Comparison of ENCODE assay signal across 8 cellular contexts in genomic region chr18:11909081-11909410, GRCh38. TPM values are rescaled to one million over a fixed set of nuclear protein-coding genes. Genes with fewer than 3 reads are reported as not detected.
DNase-seq lines count a peak whose midpoint lies in the region; ATAC-seq, FAIRE-seq and TF ChIP-seq lines count a peak whose summit lies in the region.

No MANE protein-coding gene starts in this region.

- TF ChIP-seq CTCF in IMR-90 (conservative IDR thresholded peaks at IDR 0.05; ENCODE audit: low read depth, low read length) (no peak), bronchial epithelial cell (IDR thresholded peaks at IDR 0.05; ENCODE audit: insufficient read depth, low read length, severe bottlenecking) (no peak), mucosa of descending colon (IDR thresholded peaks at IDR 0.05) (no peak)

- H2AK5ac ChIP-seq in IMR-90 (ENCODE audit: low read depth, low read length): no peak overlapping the region

- H3K14ac ChIP-seq in IMR-90 (replicated peaks; ENCODE audit: low read depth, low read length): no peak overlapping the region

- in situ Hi-C loops in IMR-90 (cut with MboI; ENCODE audit: low sequenced_read_pairs): no loop called here

- peaks cover 10% of the 10 kb centered on the region for H3K36me3 ChIP-seq in CD4-positive, CD25-positive, alpha-beta regulatory T cell (ENCODE audit: control insufficient read depth, insufficient read depth, low read length)
- H3K36me3 ChIP-seq in IMR-90 (ENCODE audit: control insufficient read depth, insufficient read depth, low read length) (peaks cover 3% of the 10 kb centered on the region; the same call in 1 of the 2 replicates), bronchial epithelial cell (ENCODE audit: control insufficient read depth, insufficient read depth, low read length) (peaks cover 2% of the 10 kb centered on the region), mucosa of descending colon (ENCODE audit: low read depth) (no peaks in the 10 kb centered on the region)

- no peaks in the 10 kb centered on the region for H3K9me3 ChIP-seq in CD4-positive, CD25-positive, alpha-beta regulatory T cell (ENCODE audit: control insufficient read depth in 2 of 2, low read length in 2 of 2)
- no peaks in the 10 kb centered on the region for H3K9me3 ChIP-seq in IMR-90 (ENCODE audit: control insufficient read depth, insufficient read depth, low read length)
- no peaks in the 10 kb centered on the region for H3K9me3 ChIP-seq in mucosa of descending colon

- CTCF ChIA-PET in IMR-90 (lab: Yijun Ruan, JAX): no interaction called here

- no peak overlapping the region for H2BK15ac ChIP-seq in IMR-90 (ENCODE audit: low read depth, low read length)

- peak in 1 of 3 donors; percentile 52 for DNase-seq in CD4-positive, CD25-positive, alpha-beta regulatory T cell
- peak; percentile 12 for DNase-seq in IMR-90
- no peak for DNase-seq in bronchial epithelial cell (ENCODE audit: low read depth)
- peak in 1 of 3 donors; percentile 53 for DNase-seq in mucosa of descending colon
- no peak for DNase-seq in KG1 (lab: John Stamatoyannopoulos, UW)

- H2AK9ac ChIP-seq in IMR-90 (replicated peaks; ENCODE audit: low read depth, low read length, poor library complexity): no peak overlapping the region

- no peak overlapping the region for H2BK120ac ChIP-seq in IMR-90 (ENCODE audit: low read depth, low read length)

- H3K23ac ChIP-seq in IMR-90 (ENCODE audit: low read depth, low read length): no peak overlapping the region

- no peaks in the 10 kb centered on the region for H3K9me3 Mint-ChIP-seq in CD4-positive, CD25-positive, alpha-beta regulatory T cell

- peaks cover 4% of the 10 kb centered on the region for H3K36me3 Mint-ChIP-seq in CD4-positive, CD25-positive, alpha-beta regulatory T cell

- H3K9ac ChIP-seq in IMR-90 (ENCODE audit: low read depth, low read length): peak overlapping the region; percentile 77

- peak overlapping the region; percentile 69 for H2BK5ac ChIP-seq in IMR-90 (ENCODE audit: low read depth, low read length, poor library complexity, severe bottlenecking)

- no peak for TF ChIP-seq RAD21 in IMR-90 (IDR thresholded peaks at IDR 0.05; ENCODE audit: low read length)

- H3K4ac ChIP-seq in IMR-90 (ENCODE audit: low read depth, low read length): no peak overlapping the region

- H3K27ac Mint-ChIP-seq in CD4-positive, CD25-positive, alpha-beta regulatory T cell: peak overlapping the region; percentile 91 to 95 (median 91)

- WGBS in IMR-90 (ENCODE audit: extremely low coverage in 2 of 2, insufficient read length in 1 of 2), 2 experiments: no CpG with 5 or more reads among the region's 8 CpGs

- BruUV-seq in IMR-90 (replicated peaks; lab: Mats Ljungman, UMichigan): no TSS peak

- H3K27me3 Mint-ChIP-seq in CD4-positive, CD25-positive, alpha-beta regulatory T cell: no peaks in the 10 kb centered on the region

- H3K4me3 Mint-ChIP-seq in CD4-positive, CD25-positive, alpha-beta regulatory T cell: peak overlapping the region; percentile 90 to 98 (median 94)

- H3K56ac ChIP-seq in IMR-90 (ENCODE audit: extremely low read depth, insufficient read depth, low read length): no peak overlapping the region

- H3K79me1 ChIP-seq in IMR-90 (ENCODE audit: low read depth in 1 of 2, low read length in 2 of 2): peaks cover 10 to 20% of the 10 kb centered on the region in 2 experiments; a peak in 3 of 4 replicates

- no peak for ATAC-seq in CD4-positive, CD25-positive, alpha-beta regulatory T cell (ENCODE audit: low read depth in 2 of 2)
- ATAC-seq in IMR-90 (ENCODE audit: low read depth) (no peak), mucosa of descending colon (no peak), HG02642 (IDR thresholded peaks at IDR 0.05; ENCODE audit: poor library complexity, unreplicated experiment) (no peak), HG03342 (IDR thresholded peaks at IDR 0.05; ENCODE audit: unreplicated experiment) (no peak), GM18519 (IDR thresholded peaks at IDR 0.05; ENCODE audit: low FRiP score, unreplicated experiment) (no peak)

- H4K8ac ChIP-seq in IMR-90 (ENCODE audit: low read depth in 2 of 2, low read length in 2 of 2): peak overlapping the region in 1 of 2 experiments; percentile 91; a peak in 2 of 4 replicates

- intact Hi-C loops in IMR-90 (cut with micrococcal nuclease) (loop anchor here (2.0 kb wide), 2 partner anchors 58 to 176 kb away; partner anchors contain the start of gene CHMP1B), mucosa of descending colon (cut with DNase I, micrococcal nuclease) (loop anchor here (10.0 kb wide), 1 partner anchor 54 kb away; the partner anchor contains the start of gene CHMP1B (in 2 of the 2))

- no peak overlapping the region for H4K91ac ChIP-seq in IMR-90 (ENCODE audit: insufficient read depth, low read depth, low read length)

- H4K20me1 ChIP-seq in IMR-90 (ENCODE audit: insufficient read depth, low read length): no peaks in the 10 kb centered on the region

- FAIRE-seq in bronchial epithelial cell (lab: Jason Lieb, UNC): no peak

- H4K5ac ChIP-seq in IMR-90 (ENCODE audit: low read depth, low read length): no peak overlapping the region

- H3K18ac ChIP-seq in IMR-90 (ENCODE audit: low read depth, low read length): no peak overlapping the region

- H3K4me1 ChIP-seq in CD4-positive, CD25-positive, alpha-beta regulatory T cell (ENCODE audit: control insufficient read depth, insufficient read depth, low read length, poor library complexity, severe bottlenecking): peaks cover 20% of the 10 kb centered on the region
- H3K4me1 ChIP-seq in IMR-90 (ENCODE audit: control insufficient read depth, insufficient read depth, low read length): peaks cover 6% of the 10 kb centered on the region
- peaks cover 7% of the 10 kb centered on the region for H3K4me1 ChIP-seq in mucosa of descending colon (ENCODE audit: low read depth)

- TF ChIP-seq POLR2A in IMR-90 (IDR thresholded peaks at IDR 0.05; ENCODE audit: low read depth, low read length): no peak

- peak overlapping the region; percentile 78 for H3K4me3 ChIP-seq in CD4-positive, CD25-positive, alpha-beta regulatory T cell (ENCODE audit: low read depth, low read length)
- peak overlapping the region; percentile 86 for H3K4me3 ChIP-seq in IMR-90 (ENCODE audit: insufficient read depth, low read depth, low read length)
- H3K4me3 ChIP-seq in bronchial epithelial cell (ENCODE audit: low read depth, low read length): peak overlapping the region; percentile 61
- peak overlapping the region; percentile 64 for H3K4me3 ChIP-seq in mucosa of descending colon

- H3K4me2 ChIP-seq in IMR-90 (ENCODE audit: low read depth, low read length): peak overlapping the region; percentile 32

- no peak overlapping the region for H2BK20ac ChIP-seq in IMR-90 (ENCODE audit: low read depth, low read length)

- dilution Hi-C loops in IMR-90 (cut with HindIII; ENCODE audit: low sequenced_read_pairs, unreplicated experiment): no loop called here

- H3K27me3 ChIP-seq in CD4-positive, CD25-positive, alpha-beta regulatory T cell (ENCODE audit: control insufficient read depth, insufficient read depth, low read length): no peaks in the 10 kb centered on the region
- H3K27me3 ChIP-seq in IMR-90 (ENCODE audit: control insufficient read depth, insufficient read depth, low read length) (no peaks in the 10 kb centered on the region), bronchial epithelial cell (ENCODE audit: control insufficient read depth, insufficient read depth, low read length) (no peaks in the 10 kb centered on the region)

- POLR2A ChIA-PET in IMR-90 (lab: Charles Lee; ENCODE audit: unreplicated experiment): no interaction called here

- peaks cover 11 to 34% (median 21%) of the 10 kb centered on the region in 4 donors for H3K4me1 Mint-ChIP-seq in CD4-positive, CD25-positive, alpha-beta regulatory T cell

- peak overlapping the region; percentile 92 for H3K27ac ChIP-seq in CD4-positive, CD25-positive, alpha-beta regulatory T cell (ENCODE audit: insufficient read depth, low read length, poor library complexity, severe bottlenecking)
- H3K27ac ChIP-seq in IMR-90 (ENCODE audit: insufficient read depth, low read length): peak overlapping the region; percentile 75

- peaks cover 12% of the 10 kb centered on the region for H3K9me1 ChIP-seq in IMR-90 (ENCODE audit: insufficient read depth, low read length)

- H2AFZ ChIP-seq in IMR-90 (replicated peaks; ENCODE audit: low read length, poor library complexity): peak overlapping the region; percentile 96

TF ChIP-seq in IMR-90, 13 proteins besides CTCF, POLR2A, EP300 and RAD21:
- TF ChIP-seq NFE2L2 (IDR thresholded peaks at IDR 0.05; ENCODE audit: low read depth, low read length) (no peak), MAZ (IDR thresholded peaks at IDR 0.05; ENCODE audit: borderline replicate concordance, low read depth, low read length) (no peak), FOS (IDR thresholded peaks at IDR 0.05; ENCODE audit: low read depth, low read length) (no peak), MAFK (IDR thresholded peaks at IDR 0.05; ENCODE audit: low read depth, low read length) (no peak)

RNA-seq across cellular contexts. Expression of gene MPPE1, which starts 0.9 kb away (rescaled TPM):
- total RNA-seq in CD4-positive, CD25-positive, alpha-beta regulatory T cell: 97.4 TPM
- polyA plus RNA-seq in CD4-positive, CD25-positive, alpha-beta regulatory T cell: 10 to 100 TPM; 40.9 to 63.2 (median 57.2) TPM
- total RNA-seq in IMR-90 (2012; rRNA removed) (13.8 and 22.5 TPM in 2 replicates), bronchial epithelial cell (22.1 and 30.1 TPM in 2 replicates), mucosa of descending colon (100 to 1,000 TPM in 1 of 3 donors, 10 to 100 TPM in 2; 56.7 to 103 (median 68.8) TPM)
- 18.9 and 19.9 TPM in 2 replicates for polyA plus RNA-seq in IMR-90 (2012; rRNA removed)
- 9.7 and 11.8 TPM in 2 replicates for polyA plus RNA-seq in IMR-90 (2012; cell fraction: cytosol; rRNA removed)
- 35.3 and 50.2 TPM in 2 replicates for polyA plus RNA-seq in IMR-90 (2012; cell fraction: nucleus; rRNA removed; ENCODE audit: low replicate concordance)

RNA-seq across cellular contexts. Expression of gene CHMP1B, which starts 57.8 kb away (rescaled TPM):
- total RNA-seq in CD4-positive, CD25-positive, alpha-beta regulatory T cell: 113 TPM
- 10 to 100 TPM; 55.4 to 68.2 (median 64.9) TPM for polyA plus RNA-seq in CD4-positive, CD25-positive, alpha-beta regulatory T cell
- 39.4 and 69.7 TPM in 2 replicates for total RNA-seq in IMR-90 (2012; rRNA removed)
- 21.1 and 26.9 TPM in 2 replicates for polyA plus RNA-seq in IMR-90 (2012; rRNA removed)
- polyA plus RNA-seq in IMR-90 (2012; cell fraction: cytosol; rRNA removed): 41.2 and 44.8 TPM in 2 replicates
- 30.2 and 81.9 TPM in 2 replicates for polyA plus RNA-seq in IMR-90 (2012; cell fraction: nucleus; rRNA removed; ENCODE audit: low replicate concordance)
- 140 and 178 TPM in 2 replicates for total RNA-seq in bronchial epithelial cell
- total RNA-seq in mucosa of descending colon: 10 to 100 TPM; 60.9 to 88.3 (median 66.7) TPM
